Comparison of ENCODE assay signal across 23 cellular contexts in the genomic region with DNA sequence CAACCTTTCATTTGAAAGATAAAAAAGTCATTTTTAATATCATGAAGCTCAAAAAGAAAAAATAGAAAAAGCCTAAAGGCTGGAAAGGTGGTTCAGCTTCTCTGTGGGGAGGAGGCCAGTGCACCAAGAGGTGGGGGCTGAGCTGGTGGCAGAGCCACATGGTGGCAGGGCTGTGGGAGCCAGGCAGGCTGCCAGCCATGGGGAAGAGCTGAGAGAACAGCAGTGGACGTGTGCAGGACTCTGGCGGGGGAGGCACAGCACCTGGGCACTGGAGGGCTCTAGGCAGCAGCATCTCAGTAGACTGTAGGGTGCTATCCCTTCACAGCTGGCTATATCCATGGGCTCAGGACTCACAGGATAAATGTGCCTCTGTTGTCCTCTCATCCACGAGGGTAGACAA. TPM values are rescaled to one million over a fixed set of nuclear protein-coding genes. Genes with fewer than 3 reads are reported as not detected.
DNase-seq lines count a peak whose midpoint lies in the region; TF ChIP-seq lines count a peak whose summit lies in the region.
"Had no signal": no experiment of that assay in that cellular context is flagged by ENCODE, and none has a peak within 500 bp of the region (broad histone marks: within the 10 kb centered on the region; RNA-seq: fewer than 3 reads in every experiment).

No MANE protein-coding gene starts in this region.

- no peak overlapping the region for H3K14ac ChIP-seq in neuronal stem cell (ENCODE audit: low read length)

- H4K91ac ChIP-seq in neuronal stem cell (ENCODE audit: low read depth, low read length, poor library complexity), result no peak overlapping the region

- H3K79me1 ChIP-seq in neuronal stem cell (ENCODE audit: low read depth, low read length), result peaks cover 2% of the 10 kb centered on the region

- H3K23ac ChIP-seq in neuronal stem cell (ENCODE audit: low read depth, low read length, poor library complexity), result no peak overlapping the region

- no peak overlapping the region for H2BK5ac ChIP-seq in neuronal stem cell (ENCODE audit: low read length)

- H2BK12ac ChIP-seq in neuronal stem cell (ENCODE audit: low read length), result no peak overlapping the region

- TF ChIP-seq CTCF in dorsolateral prefrontal cortex (IDR thresholded peaks at IDR 0.05 in 54 of 56, conservative IDR thresholded peaks at IDR 0.05 in 2 of 56; ENCODE audit: low read depth in 1 of 56, partially characterized antibody in 56 of 56), result no peak

- no CpG with 5 or more reads among the region's 3 CpGs for WGBS in neuronal stem cell (ENCODE audit: extremely low coverage in 2 of 2, insufficient read length in 2 of 2, insufficient replicate concordance in 1 of 2), 2 donors

- H2AK5ac ChIP-seq in neuronal stem cell (ENCODE audit: low read depth, low read length), result no peak overlapping the region

- no peak overlapping the region for H2BK120ac ChIP-seq in neuronal stem cell (ENCODE audit: low read depth, low read length)

- H3K4me3 ChIP-seq in dorsolateral prefrontal cortex (no peak overlapping the region), neuronal stem cell (ENCODE audit: low read length in 2 of 2) (no peak overlapping the region)
- H3K4me3 ChIP-seq: BLaER1, GM12878 had no signal

- intact Hi-C loops in dorsolateral prefrontal cortex (cut with DNase I), result no loop called here

- H3K4me2 ChIP-seq in neuronal stem cell (ENCODE audit: insufficient read depth, low read length, poor library complexity, severe bottlenecking), result no peak overlapping the region
- H3K4me2 ChIP-seq: KMS-11 had no signal

- H3K18ac ChIP-seq in neuronal stem cell (ENCODE audit: low read length), result no peak overlapping the region

- H3K27me3 ChIP-seq in dorsolateral prefrontal cortex (no peaks in the 10 kb centered on the region), neuronal stem cell (ENCODE audit: control insufficient read depth in 3 of 3, insufficient read depth in 3 of 3, low read depth in 1 of 3, low read length in 3 of 3) (no peaks in the 10 kb centered on the region)
- H3K27me3 ChIP-seq: BLaER1 had no signal

- no peak overlapping the region for H2BK15ac ChIP-seq in neuronal stem cell (ENCODE audit: low read length)

- no peak overlapping the region for H2AFZ ChIP-seq in neuronal stem cell (ENCODE audit: low read length)

- peak overlapping the region in 3 of 59 donors; percentile 1 to 21 (median 2) for H3K27ac ChIP-seq in dorsolateral prefrontal cortex
- no peak overlapping the region for H3K27ac ChIP-seq in neuronal stem cell (replicated peaks; ENCODE audit: low read length)
- H3K27ac ChIP-seq: BLaER1, KMS-11 had no signal

- H3K9ac ChIP-seq in neuronal stem cell (ENCODE audit: low read depth, low read length, poor library complexity), result peak overlapping the region; percentile 72
- H3K9ac ChIP-seq: BLaER1, KMS-11 had no signal

- H3K9me3 ChIP-seq in neuronal stem cell (replicated peaks in 1 of 2; ENCODE audit: control insufficient read depth in 2 of 2, insufficient read depth in 1 of 2, low read depth in 1 of 2, low read length in 2 of 2), result no peaks in the 10 kb centered on the region
- H3K9me3 ChIP-seq: BLaER1 had no signal

- DNase-seq in Ammon's horn (ENCODE audit: low spot score), result peak; percentile 14
- DNase-seq in NCI-H1694 treated with DMSO at 0.1 percent for 48 hours (lab: John Stamatoyannopoulos, UW), result peak; percentile 19
- peak in 7 of 10 donors; percentile 15 to 58 (median 48) for DNase-seq in dorsolateral prefrontal cortex
- DNase-seq in neuronal stem cell (ENCODE audit: low spot score), result no peak
- no peak for DNase-seq in stimulated activated CD4-positive, alpha-beta T cell treated with anti-CD3 and anti-CD28 coated beads, Interleukin-4, amount 100 ng/mL, for 24 hours
- no peak for DNase-seq in iPS-NIHi11 (ENCODE audit: low spot score)
- no peak for DNase-seq in SW 1271 (lab: John Stamatoyannopoulos, UW)
- DNase-seq: CD4-positive, alpha-beta T cell; GDM1; HCEC 1CT; NCI-H1048; NCI-H1417; NCI-H187; NCI-H2081 treated with DMSO at 0.1 percent for 48 hours; NCI-H2171; NCI-H226; NCI-H510A treated with DMSO at 0.1 percent for 48 hours; NK-92 treated with Interleukin-12 subunit alpha and Interleukin-12 subunit beta, amount 100 ng/mL, for 24 hours; PC-3; Right ventricle myocardium superior had no signal

- no peaks in the 10 kb centered on the region for H3K36me3 ChIP-seq in neuronal stem cell (replicated peaks in 1 of 2; ENCODE audit: control insufficient read depth in 2 of 2, insufficient read depth in 2 of 2, low read length in 2 of 2)
- H3K36me3 ChIP-seq: BLaER1 had no signal

- H3K4me1 ChIP-seq in neuronal stem cell (ENCODE audit: control insufficient read depth in 2 of 2, insufficient read depth in 1 of 2, low read depth in 1 of 2, low read length in 2 of 2), result peaks cover 0 to 4% of the 10 kb centered on the region in 2 donors

- H4K8ac ChIP-seq in neuronal stem cell (ENCODE audit: low read depth, low read length), result peak overlapping the region; percentile 48

- H3K4ac ChIP-seq in neuronal stem cell (ENCODE audit: low read length), result peak overlapping the region; percentile 53

RNA-seq across cellular contexts. Expression of a gene that starts 47.8 kb away (rescaled TPM):
- total RNA-seq in dorsolateral prefrontal cortex, result 100 to 1,000 TPM; 138 to 233 (median 178) TPM
- 129 TPM for polyA plus RNA-seq in neuronal stem cell (2013, experiment 1 of 2)
- polyA plus RNA-seq in neuronal stem cell (2013, experiment 2 of 2), result 118 TPM

Comparison
In these comparisons a context has a peak if more than half of its experiments do, and no peak if none do; other contexts are left out.
1. DNase-seq: peak in Ammon's horn (single experiment), NCI-H1694 treated with DMSO at 0.1 percent for 48 hours (single experiment) and dorsolateral prefrontal cortex (7 of 10); none in neuronal stem cell (single experiment), stimulated activated CD4-positive, alpha-beta T cell treated with anti-CD3 and anti-CD28 coated beads, Interleukin-4, amount 100 ng/mL, for 24 hours (single experiment), iPS-NIHi11 (single experiment) and SW 1271 (0 of 2).